1 cellular context compared by ENCODE assay signal in genomic region chr1:237938553-237938952, GRCh38.
TF ChIP-seq lines count a peak whose summit lies in the region.

No MANE protein-coding gene starts in this region.

TF ChIP-seq in K562, 482 proteins besides CTCF, POLR2A, EP300 and RAD21 (continued from another document):
- TF ChIP-seq ZBTB34 (CRISPR knock-in tag; IDR thresholded peaks at IDR 0.05) (no peak), SMARCE1 (IDR thresholded peaks at IDR 0.05) (no peak), ZBTB43 (CRISPR knock-in tag; IDR thresholded peaks at IDR 0.05) (no peak), MEIS2 (IDR thresholded peaks at IDR 0.05; ENCODE audit: partially characterized antibody) (no peak), ZBTB12 (CRISPR knock-in tag; IDR thresholded peaks at IDR 0.05) (no peak), HOMEZ (CRISPR knock-in tag; IDR thresholded peaks at IDR 0.05) (no peak), GATAD2A (IDR thresholded peaks at IDR 0.05) (no peak), YBX1 (IDR thresholded peaks at IDR 0.05) (no peak), GTF2A2 (tag; IDR thresholded peaks at IDR 0.05) (no peak), FOS (IDR thresholded peaks at IDR 0.05; ENCODE audit: extremely low read depth, insufficient read length) (no peak)
